Comparison of ENCODE assay signal across 24 cellular contexts in the genomic region with DNA sequence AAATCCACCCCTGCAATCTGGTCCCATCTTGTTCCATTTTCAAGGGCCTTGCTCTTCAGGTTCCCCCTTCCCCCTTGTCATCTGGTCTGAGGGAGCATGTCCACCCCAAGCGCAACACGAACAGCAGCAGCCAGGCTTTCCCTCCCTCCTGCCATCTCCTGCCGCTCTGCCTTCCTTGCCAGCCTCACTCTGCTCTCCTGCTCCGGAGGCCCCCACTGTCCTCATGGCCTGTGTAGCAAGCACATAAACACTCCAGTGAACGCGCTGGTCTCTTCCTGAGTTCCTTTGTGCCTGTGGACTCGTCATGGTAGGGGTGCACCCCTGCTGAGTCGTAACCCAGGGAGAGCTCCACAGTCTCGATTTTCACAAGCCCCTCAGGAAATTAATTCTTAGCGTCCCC. TPM values are rescaled to one million over a fixed set of nuclear protein-coding genes. Genes with fewer than 3 reads are reported as not detected.
A peak's percentile ranks its signal among the peaks of the same experiment; 100 is the strongest.
DNase-seq lines count a peak whose midpoint lies in the region; ATAC-seq and TF ChIP-seq lines count a peak whose summit lies in the region.
"Had no signal": no experiment of that assay in that cellular context is flagged by ENCODE, and none has a peak within 500 bp of the region (broad histone marks: within the 10 kb centered on the region; RNA-seq: fewer than 3 reads in every experiment).

No MANE protein-coding gene starts in this region.

- H3K27me3 Mint-ChIP-seq in CD4-positive, alpha-beta T cell: no peaks in the 10 kb centered on the region
- H3K27me3 Mint-ChIP-seq: naive thymus-derived CD4-positive, alpha-beta T cell had no signal

- POLR2A ChIA-PET in CD4-positive, alpha-beta T cell (lab: Charles Lee): no interaction called here
- POLR2A ChIA-PET in HEK293 (lab: Yijun Ruan, JAX): interaction anchor here (1.1 kb wide), 1 partner anchor 110 kb away, joined by 4 read pairs; a partner anchor contains a TSS

- H3K9me3 ChIP-seq in CD4-positive, alpha-beta T cell (ENCODE audit: control insufficient read depth, low read length): no peaks in the 10 kb centered on the region
- H3K9me3 ChIP-seq in HEK293 (ENCODE audit: control insufficient read depth, insufficient read depth, low read depth, low read length): no peaks in the 10 kb centered on the region
- H3K9me3 ChIP-seq: body of pancreas, right atrium auricular region, upper lobe of left lung had no signal

- CTCF ChIA-PET in CD4-positive, alpha-beta T cell (lab: Charles Lee): no interaction called here
- CTCF ChIA-PET in HEK293 (lab: Yijun Ruan, JAX): interaction anchor here (0.6 to 1.5 kb wide), 3 partner anchors 10 to 26 kb away, joined by 3 to 5 read pairs (median 4); no protein-coding TSS in a partner anchor

- peaks cover 86% of the 10 kb centered on the region for H3K36me3 Mint-ChIP-seq in CD4-positive, alpha-beta T cell (ENCODE audit: low read depth)

- H3K27me3 ChIP-seq in CD4-positive, alpha-beta T cell (ENCODE audit: control insufficient read depth, insufficient read depth, low read length): no peaks in the 10 kb centered on the region
- H3K27me3 ChIP-seq: body of pancreas, right atrium auricular region, upper lobe of left lung had no signal

- H3K27ac Mint-ChIP-seq in CD4-positive, alpha-beta T cell: peak overlapping the region; percentile 30

- intact Hi-C loops in CD4-positive, alpha-beta T cell (cut with DNase I, micrococcal nuclease): no loop called here
- intact Hi-C loops in posterior vena cava (cut with DNase I): loop anchor here (10.0 kb wide), 3 partner anchors 108 to 1248 kb away; a partner anchor contains a TSS

- TF ChIP-seq CTCF in CD4-positive, alpha-beta T cell (IDR thresholded peaks at IDR 0.05): no peak
- TF ChIP-seq CTCF in HEK293 (tag by site-specific recombination; IDR thresholded peaks at IDR 0.05): no peak

- H3K9me3 Mint-ChIP-seq in CD4-positive, alpha-beta T cell: no peaks in the 10 kb centered on the region
- H3K9me3 Mint-ChIP-seq: activated T-helper 2 cell treated with anti-CD3 and anti-CD28 coated beads, Interferon-gamma antibody, Interleukin-2, Interleukin-4, amounts not matched to agents 10 μg/mL and 5 μg/mL and 100 μg/mL, durations not matched to agents 14 hours and 24 hours and 36 hours; naive thymus-derived CD4-positive, alpha-beta T cell had no signal

- no peaks in the 10 kb centered on the region for H3K4me1 ChIP-seq in HEK293 (ENCODE audit: control insufficient read depth, insufficient read depth, low read length)
- H3K4me1 ChIP-seq: body of pancreas had no signal

- H3K27ac ChIP-seq in CD4-positive, alpha-beta T cell (ENCODE audit: low read depth, low read length): no peak overlapping the region
- no peak overlapping the region for H3K27ac ChIP-seq in HEK293 (ENCODE audit: extremely low read depth, low read depth, low read length)
- H3K27ac ChIP-seq: body of pancreas, epithelial cell of prostate, HL-60, right atrium auricular region, upper lobe of left lung had no signal

- H3K36me3 ChIP-seq in HEK293 (ENCODE audit: control insufficient read depth in 2 of 2, insufficient read depth in 1 of 2, low read length in 2 of 2): peaks cover 47 to 96% of the 10 kb centered on the region in 2 experiments

- no peak overlapping the region for H3K4me3 Mint-ChIP-seq in CD4-positive, alpha-beta T cell
- H3K4me3 Mint-ChIP-seq: naive thymus-derived CD4-positive, alpha-beta T cell had no signal

- H3K4me1 Mint-ChIP-seq in CD4-positive, alpha-beta T cell (ENCODE audit: low read depth): no peaks in the 10 kb centered on the region

- H3K4me3 ChIP-seq in HEK293 (ENCODE audit: low read depth, low read length): no peak overlapping the region
- H3K4me3 ChIP-seq: body of pancreas, GM12878, right atrium auricular region, upper lobe of left lung had no signal

- DNase-seq in CD4-positive, alpha-beta T cell: no peak
- DNase-seq in cerebellum (ENCODE audit: low spot score) (peak; percentile 33), posterior vena cava (ENCODE audit: low spot score) (peak; percentile 71), ACHN (no peak)
- DNase-seq: body of pancreas; glutamatergic neuron; islet precursor cell; left ventricle myocardium superior; midbrain; naive thymus-derived CD4-positive, alpha-beta T cell; NCI-H1436; NCI-H446; NCI-H82; stimulated activated CD4-positive, alpha-beta T cell treated with anti-CD3 and anti-CD28 coated beads, Interleukin-2, amount 100 ng/mL, for 48 hours; T-helper 2 cell; upper lobe of left lung had no signal

- in situ Hi-C loops in ACHN (cut with HindIII; ENCODE audit: low pct_ligation_motif_present, low pct_unique_long_range_greater_than_20kb, low sequenced_read_pairs): loop anchor here (25.0 kb wide), 1 partner anchor 106 kb away; a partner anchor contains a TSS

- ATAC-seq in CD4-positive, alpha-beta T cell (ENCODE audit: poor library complexity): no peak
- no peak for ATAC-seq in HG02642 (IDR thresholded peaks at IDR 0.05; ENCODE audit: poor library complexity, unreplicated experiment)
- ATAC-seq in GM21526 (IDR thresholded peaks at IDR 0.05; ENCODE audit: low FRiP score, unreplicated experiment): no peak
- ATAC-seq: body of pancreas; GM12878; left ventricle myocardium superior; naive thymus-derived CD4-positive, alpha-beta T cell had no signal

TF ChIP-seq in HEK293, 187 proteins besides CTCF, POLR2A, EP300 and RAD21:
- TF ChIP-seq ZIC2 (tag by site-specific recombination; IDR thresholded peaks at IDR 0.05): peak; percentile 97
- TF ChIP-seq MEIS1 (CRISPR knock-in tag; IDR thresholded peaks at IDR 0.05; ENCODE audit: borderline replicate concordance): no peak
- no peak; the same call in 1 of the 2 replicates for TF ChIP-seq GLIS1 (tag by site-specific recombination; IDR thresholded peaks at IDR 0.05)
- TF ChIP-seq, protein P1, sequence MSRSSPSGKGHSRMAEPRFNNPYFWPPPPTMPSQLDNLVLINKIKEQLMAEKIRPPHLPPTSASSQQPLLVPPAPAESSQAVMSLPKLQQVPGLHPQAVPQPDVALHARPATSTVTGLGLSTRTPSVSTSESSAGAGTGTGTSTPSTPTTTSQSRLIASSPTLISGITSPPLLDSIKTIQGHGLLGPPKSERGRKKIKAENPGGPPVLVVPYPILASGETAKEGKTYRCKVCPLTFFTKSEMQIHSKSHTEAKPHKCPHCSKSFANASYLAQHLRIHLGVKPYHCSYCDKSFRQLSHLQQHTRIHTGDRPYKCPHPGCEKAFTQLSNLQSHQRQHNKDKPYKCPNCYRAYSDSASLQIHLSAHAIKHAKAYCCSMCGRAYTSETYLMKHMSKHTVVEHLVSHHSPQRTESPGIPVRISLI (tag by site-specific recombination; IDR thresholded peaks at IDR 0.05): no peak
- TF ChIP-seq ZNF311 (tag by site-specific recombination; IDR thresholded peaks at IDR 0.05; ENCODE audit: borderline replicate concordance): no peak
- TF ChIP-seq, protein P2, sequence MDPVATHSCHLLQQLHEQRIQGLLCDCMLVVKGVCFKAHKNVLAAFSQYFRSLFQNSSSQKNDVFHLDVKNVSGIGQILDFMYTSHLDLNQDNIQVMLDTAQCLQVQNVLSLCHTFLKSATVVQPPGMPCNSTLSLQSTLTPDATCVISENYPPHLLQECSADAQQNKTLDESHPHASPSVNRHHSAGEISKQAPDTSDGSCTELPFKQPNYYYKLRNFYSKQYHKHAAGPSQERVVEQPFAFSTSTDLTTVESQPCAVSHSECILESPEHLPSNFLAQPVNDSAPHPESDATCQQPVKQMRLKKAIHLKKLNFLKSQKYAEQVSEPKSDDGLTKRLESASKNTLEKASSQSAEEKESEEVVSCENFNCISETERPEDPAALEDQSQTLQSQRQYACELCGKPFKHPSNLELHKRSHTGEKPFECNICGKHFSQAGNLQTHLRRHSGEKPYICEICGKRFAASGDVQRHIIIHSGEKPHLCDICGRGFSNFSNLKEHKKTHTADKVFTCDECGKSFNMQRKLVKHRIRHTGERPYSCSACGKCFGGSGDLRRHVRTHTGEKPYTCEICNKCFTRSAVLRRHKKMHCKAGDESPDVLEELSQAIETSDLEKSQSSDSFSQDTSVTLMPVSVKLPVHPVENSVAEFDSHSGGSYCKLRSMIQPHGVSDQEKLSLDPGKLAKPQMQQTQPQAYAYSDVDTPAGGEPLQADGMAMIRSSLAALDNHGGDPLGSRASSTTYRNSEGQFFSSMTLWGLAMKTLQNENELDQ (tag by site-specific recombination; IDR thresholded peaks at IDR 0.05; ENCODE audit: low read depth): no peak
- TF ChIP-seq, protein P3, sequence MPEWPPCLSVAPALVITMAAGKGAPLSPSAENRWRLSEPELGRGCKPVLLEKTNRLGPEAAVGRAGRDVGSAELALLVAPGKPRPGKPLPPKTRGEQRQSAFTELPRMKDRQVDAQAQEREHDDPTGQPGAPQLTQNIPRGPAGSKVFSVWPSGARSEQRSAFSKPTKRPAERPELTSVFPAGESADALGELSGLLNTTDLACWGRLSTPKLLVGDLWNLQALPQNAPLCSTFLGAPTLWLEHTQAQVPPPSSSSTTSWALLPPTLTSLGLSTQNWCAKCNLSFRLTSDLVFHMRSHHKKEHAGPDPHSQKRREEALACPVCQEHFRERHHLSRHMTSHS (tag by site-specific recombination; IDR thresholded peaks at IDR 0.05): no peak
- TF ChIP-seq HOXA7 (CRISPR knock-in tag; IDR thresholded peaks at IDR 0.05; ENCODE audit: borderline replicate concordance): no peak
- peak; percentile 46; the same call in 1 of the 2 replicates for TF ChIP-seq ZNF600 (tag by site-specific recombination; IDR thresholded peaks at IDR 0.05)

RNA-seq across cellular contexts. Expression of a gene that starts 29.9 kb away (rescaled TPM):
- 10 to 100 TPM; 49.2 to 51.9 TPM for total RNA-seq in CD4-positive, alpha-beta T cell
- total RNA-seq in cerebellum (34.5 TPM), posterior vena cava (10 to 100 TPM; 20.8 to 24.3 TPM)

Comparison
In these comparisons a context has a peak if more than half of its experiments do, and no peak if none do; other contexts are left out.
1. DNase-seq: peak in cerebellum (single experiment) and posterior vena cava (single experiment); none in CD4-positive, alpha-beta T cell (0 of 10) and ACHN (single experiment).
2. intact Hi-C loops: an anchor here in posterior vena cava (10.0 kb wide); none called in CD4-positive, alpha-beta T cell.